In the genomic region with DNA sequence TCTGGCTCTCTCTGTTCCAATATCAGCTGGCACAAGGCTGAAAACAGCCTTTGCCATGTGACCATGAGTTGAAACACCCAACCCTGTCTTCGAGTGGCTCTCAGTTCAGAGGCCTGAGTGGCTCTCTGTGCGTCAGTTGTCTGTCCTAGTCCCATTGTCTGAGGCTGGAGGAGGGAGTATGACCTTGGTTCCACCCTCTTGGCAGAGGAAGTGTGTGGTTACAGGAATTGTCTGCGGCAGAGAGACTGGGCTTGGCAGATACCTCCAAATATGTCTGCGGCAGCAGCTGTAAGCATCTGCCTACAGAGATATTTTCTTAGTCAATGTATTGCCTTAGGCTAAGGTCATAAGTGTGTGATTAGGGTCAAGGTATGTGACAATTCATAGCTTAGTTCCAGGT, we compare ENCODE assay signal across 10 cellular contexts. TPM values are rescaled to one million over a fixed set of nuclear protein-coding genes. Genes with fewer than 3 reads are reported as not detected.
DNase-seq lines count a peak whose midpoint lies in the region; ATAC-seq, FAIRE-seq and TF ChIP-seq lines count a peak whose summit lies in the region.
"Had no signal": no experiment of that assay in that cellular context is flagged by ENCODE, and none has a peak within 500 bp of the region (broad histone marks: within the 10 kb centered on the region; RNA-seq: fewer than 3 reads in every experiment).

No MANE protein-coding gene starts in this region.

- H3K27me3 ChIP-seq in osteoblast (ENCODE audit: insufficient read depth, low read length) (peaks cover 40% of the 10 kb centered on the region), esophagus squamous epithelium (peaks cover 0 to 47% (median 0%) of the 10 kb centered on the region in 4 donors)

- no peaks in the 10 kb centered on the region for H3K9me3 ChIP-seq in osteoblast (ENCODE audit: low read depth, low read length)
- no peaks in the 10 kb centered on the region for H3K9me3 ChIP-seq in esophagus squamous epithelium

- FAIRE-seq in D721Med (lab: Jason Lieb, UNC) = no peak

- no peaks in the 10 kb centered on the region for H3K79me2 ChIP-seq in osteoblast (ENCODE audit: insufficient read depth, low read length)

- TF ChIP-seq CTCF in osteoblast (IDR thresholded peaks at IDR 0.05; ENCODE audit: extremely low read depth, low read depth, low read length) (no peak), esophagus squamous epithelium (IDR thresholded peaks at IDR 0.05) (no peak), D721Med (IDR thresholded peaks at IDR 0.05; ENCODE audit: insufficient read depth, missing control alignments) (no peak)

- peak overlapping the region; percentile 8 for H2AFZ ChIP-seq in osteoblast (ENCODE audit: low read length)

- H3K27ac ChIP-seq in osteoblast (ENCODE audit: low read depth, low read length) (no peak overlapping the region), esophagus squamous epithelium (no peak overlapping the region)

- no peak for TF ChIP-seq POLR2A in esophagus squamous epithelium (IDR thresholded peaks at IDR 0.05)

- WGBS in esophagus squamous epithelium, 2 donors = 59% methylated on average over 3 of the region's 4 CpGs; no CpG with 5 or more reads in 1 of the 2 donors

- H3K4me2 ChIP-seq in osteoblast (ENCODE audit: insufficient read depth, low read length) = peak overlapping the region; percentile 45

- no peaks in the 10 kb centered on the region for H3K36me3 ChIP-seq in osteoblast (ENCODE audit: insufficient read depth, low read length)
- no peaks in the 10 kb centered on the region for H3K36me3 ChIP-seq in esophagus squamous epithelium

- no peaks in the 10 kb centered on the region for H4K20me1 ChIP-seq in osteoblast (ENCODE audit: insufficient read depth, low read length)

- H3K4me1 ChIP-seq in osteoblast (ENCODE audit: insufficient read depth, low read length) (peaks cover 8% of the 10 kb centered on the region), esophagus squamous epithelium (peaks cover 0 to 10% (median 9%) of the 10 kb centered on the region in 3 donors)

- intact Hi-C loops in esophagus squamous epithelium (cut with DNase I) = no loop called here

- peak; percentile 88 for ATAC-seq in esophagus mucosa

- DNase-seq in GM03348 (ENCODE audit: low spot score) (peak; percentile 68), OCI-M2 (lab: John Stamatoyannopoulos, UW; ENCODE audit: unreplicated experiment) (peak; percentile 26), osteoblast (ENCODE audit: insufficient read length, low spot score, missing footprints) (peak; percentile 69), NK-92 (lab: John Stamatoyannopoulos, UW; ENCODE audit: unreplicated experiment) (no peak), esophagus squamous epithelium (lab: John Stamatoyannopoulos, UW) (no peak), D721Med (ENCODE audit: insufficient read length, low spot score) (no peak)
- DNase-seq in stimulated activated CD4-positive, alpha-beta T cell treated with anti-CD3 and anti-CD28 coated beads, Interleukin-4, amount 100 ng/mL, for 4 hours = no peak
- DNase-seq: activated CD4-positive, alpha-beta T cell treated with anti-CD3 and anti-CD28 coated beads for 48 hours; KG1 had no signal

- H3K4me3 ChIP-seq in osteoblast (ENCODE audit: insufficient read depth, low read length) (no peak overlapping the region), esophagus squamous epithelium (no peak overlapping the region)

RNA-seq across cellular contexts. Expression of gene CNGA3, which starts 32.6 kb away (rescaled TPM):
- not detected for total RNA-seq in esophagus mucosa
- total RNA-seq in osteoblast = 0.29 and 0.36 TPM in 2 replicates
- total RNA-seq in esophagus squamous epithelium = under 1 TPM in 3 of 4 donors, not detected in 1; 0.44 to 0.57 (median 0.48) TPM

Comparison
In these comparisons a context has a peak if more than half of its experiments do, and no peak if none do; other contexts are left out.
1. DNase-seq: peak in GM03348 (single experiment), OCI-M2 (single experiment) and osteoblast (single experiment); none in NK-92 (single experiment), esophagus squamous epithelium (single experiment), D721Med (single experiment) and stimulated activated CD4-positive, alpha-beta T cell treated with anti-CD3 and anti-CD28 coated beads, Interleukin-4, amount 100 ng/mL, for 4 hours (0 of 2).